ENCODE assay signal across 8 cellular contexts in the genomic region with DNA sequence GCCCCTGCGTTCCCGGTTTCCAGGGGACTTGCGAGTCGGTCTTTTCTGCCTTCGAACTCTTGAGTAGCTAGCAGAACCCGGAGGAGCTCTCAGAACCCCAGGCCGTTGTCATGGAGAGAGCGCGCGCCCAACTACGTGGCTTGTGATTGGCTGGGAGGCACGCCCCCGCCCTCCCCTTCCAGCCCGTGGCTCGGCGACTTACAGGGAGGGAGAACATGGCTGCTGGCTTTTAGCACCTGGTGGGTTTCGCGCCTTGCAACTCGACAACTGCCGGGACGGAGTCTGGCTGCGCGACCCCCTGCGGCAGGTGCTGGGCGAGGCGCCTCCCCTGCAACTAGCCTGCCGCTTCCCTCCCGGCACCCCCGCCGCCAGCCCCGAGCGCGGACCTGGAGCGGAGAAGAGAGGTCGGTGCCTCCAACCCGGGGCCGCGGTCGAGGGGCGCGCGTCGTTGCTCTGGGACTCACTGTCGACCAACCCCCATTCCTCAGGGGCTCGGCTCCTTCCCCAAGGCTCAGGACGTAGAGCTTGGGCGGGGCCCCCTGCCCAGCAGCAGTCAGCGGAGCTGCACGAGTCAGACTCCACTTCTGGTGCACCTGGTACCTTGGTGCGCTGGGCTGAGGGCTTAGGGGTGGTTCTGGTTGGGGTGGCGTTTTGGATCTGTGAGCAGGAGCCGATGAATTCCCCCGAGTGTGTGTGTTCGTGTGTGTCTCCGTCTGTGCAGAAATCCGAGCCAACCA. TPM values are rescaled to one million over a fixed set of nuclear protein-coding genes. Genes with fewer than 3 reads are reported as not detected.
DNase-seq lines count a peak whose midpoint lies in the region; ATAC-seq and TF ChIP-seq lines count a peak whose summit lies in the region.

No MANE protein-coding gene starts in this region.

- TF ChIP-seq CTCF in A673 (conservative IDR thresholded peaks at IDR 0.05; ENCODE audit: low read depth, low read length): no peak
- no peak for TF ChIP-seq CTCF in lung (IDR thresholded peaks at IDR 0.05; ENCODE audit: control extremely low read depth, extremely low read depth)

- POLR2A ChIA-PET in A673 (lab: Charles Lee; ENCODE audit: low non-redundant PET): no interaction called here
- POLR2A ChIA-PET in activated CD4-positive, alpha-beta memory T cell treated with anti-CD3 and anti-CD28 coated beads, Interleukin-2, amount 10 ng/mL, durations not matched to agents 7 days and 5 days (lab: Charles Lee): interaction anchor here (0.7 to 2.0 kb wide), 5 partner anchors 9 to 602 kb away, joined by 3 to 20 read pairs (median 5); partner anchors contain the start of genes CHTF8, UTP4 and ZFP90

- H3K36me3 ChIP-seq in A673 (ENCODE audit: insufficient read depth, low read length, poor library complexity, severe bottlenecking) (peaks cover 8% of the 10 kb centered on the region), duodenal mucosa (ENCODE audit: control insufficient read depth in 1 of 2, insufficient read depth in 2 of 2, low read length in 2 of 2) (no peaks in the 10 kb centered on the region), lung (ENCODE audit: control insufficient read depth in 2 of 2, insufficient read depth in 2 of 2, low read length in 2 of 2) (no peaks in the 10 kb centered on the region)

- peak overlapping the region; percentile 18 for H3K27ac Mint-ChIP-seq in activated CD4-positive, alpha-beta memory T cell treated with anti-CD3 and anti-CD28 coated beads, Interleukin-2, amount 10 ng/mL, durations not matched to agents 7 days and 5 days

- peak overlapping the region; percentile 42 to 66 for H3K9ac ChIP-seq in duodenal mucosa (ENCODE audit: low read depth in 1 of 2, low read length in 2 of 2)

- H3K9me3 ChIP-seq in A673 (ENCODE audit: low read depth, low read length, poor library complexity, severe bottlenecking) (peaks cover 8% of the 10 kb centered on the region), duodenal mucosa (ENCODE audit: control insufficient read depth in 1 of 2, low read length in 2 of 2) (no peaks in the 10 kb centered on the region), lung (ENCODE audit: control insufficient read depth in 2 of 2, insufficient read depth in 1 of 2, low read length in 1 of 2) (no peaks in the 10 kb centered on the region)

- H3K4me3 ChIP-seq in A673 (ENCODE audit: low read depth, low read length, poor library complexity, severe bottlenecking) (peak overlapping the region; percentile 62), duodenal mucosa (ENCODE audit: low read depth in 1 of 2, low read length in 2 of 2) (peak overlapping the region; percentile 59 to 89), lung (peak overlapping the region; percentile 71)

- ATAC-seq in GM18907 (IDR thresholded peaks at IDR 0.05; ENCODE audit: unreplicated experiment) (peak; percentile 77), HG03378 (IDR thresholded peaks at IDR 0.05; ENCODE audit: unreplicated experiment) (peak; percentile 50), lung (ENCODE audit: insufficient read depth, low FRiP score) (peak; percentile 93)

- H3K9me3 Mint-ChIP-seq in activated CD4-positive, alpha-beta memory T cell treated with anti-CD3 and anti-CD28 coated beads, Interleukin-2, amount 10 ng/mL, durations not matched to agents 7 days and 5 days: peaks cover 16% of the 10 kb centered on the region

- peaks cover 20% of the 10 kb centered on the region for H3K36me3 Mint-ChIP-seq in activated CD4-positive, alpha-beta memory T cell treated with anti-CD3 and anti-CD28 coated beads, Interleukin-2, amount 10 ng/mL, durations not matched to agents 7 days and 5 days (ENCODE audit: low read depth)

- CTCF ChIA-PET in A673 (lab: Charles Lee): interaction anchor here (0.6 to 1.0 kb wide), 2 partner anchors 9 to 273 kb away, joined by 3 to 4 read pairs; no protein-coding TSS in a partner anchor
- CTCF ChIA-PET in activated CD4-positive, alpha-beta memory T cell treated with anti-CD3 and anti-CD28 coated beads, Interleukin-2, amount 10 ng/mL, durations not matched to agents 7 days and 5 days (lab: Charles Lee): interaction anchor here (0.6 to 4.2 kb wide), 12 partner anchors 9 to 1659 kb away, joined by 3 to 52 read pairs (median 4); partner anchors contain the start of genes SLC7A6 and ZFP90

- H3K4me1 Mint-ChIP-seq in activated CD4-positive, alpha-beta memory T cell treated with anti-CD3 and anti-CD28 coated beads, Interleukin-2, amount 10 ng/mL, durations not matched to agents 7 days and 5 days: peaks cover 25% of the 10 kb centered on the region

- intact Hi-C loops in A673 (cut with micrococcal nuclease; ENCODE audit: unreplicated experiment): loop anchor here (2.0 to 5.0 kb wide), 4 partner anchors 172 to 595 kb away; partner anchors contain the start of gene TANGO6

- no TSS peak for BruUV-seq in A673 (replicated peaks; lab: Mats Ljungman, UMichigan)

- H3K4me1 ChIP-seq in A673 (ENCODE audit: insufficient read depth, low read length, poor library complexity, severe bottlenecking) (peaks cover 8% of the 10 kb centered on the region), duodenal mucosa (ENCODE audit: control insufficient read depth in 1 of 2, insufficient read depth in 2 of 2, low read length in 2 of 2) (peaks cover 15 to 21% of the 10 kb centered on the region in 2 donors), lung (ENCODE audit: control insufficient read depth in 2 of 2, insufficient read depth in 2 of 2, low read length in 2 of 2) (no peaks in the 10 kb centered on the region)

- H3K4me3 Mint-ChIP-seq in activated CD4-positive, alpha-beta memory T cell treated with anti-CD3 and anti-CD28 coated beads, Interleukin-2, amount 10 ng/mL, durations not matched to agents 7 days and 5 days: peak overlapping the region; percentile 79

- DNase-seq in A673 (ENCODE audit: low spot score) (peak; percentile 95), NCI-H526 (lab: John Stamatoyannopoulos, UW) (peak; percentile 75 to 92), lung (ENCODE audit: low spot score) (peak; percentile 93)
- DNase-seq in activated CD4-positive, alpha-beta memory T cell treated with anti-CD3 and anti-CD28 coated beads, Interleukin-2, amount 10 ng/mL, durations not matched to agents 7 days and 5 days: peak; percentile 91
- peak; percentile 68 to 88 (median 82) for DNase-seq in stimulated activated CD4-positive, alpha-beta T cell treated with anti-CD3 and anti-CD28 coated beads, TNF-alpha, amount 100 ng/mL, for 1 hour (ENCODE audit: low read depth in 3 of 3, low spot score in 1 of 3)

- H3K27me3 ChIP-seq in A673 (replicated peaks; ENCODE audit: insufficient read depth, low read depth, low read length, poor library complexity): no peaks in the 10 kb centered on the region
- H3K27me3 ChIP-seq in duodenal mucosa (ENCODE audit: control insufficient read depth in 1 of 2, insufficient read depth in 2 of 2, low read length in 2 of 2): no peaks in the 10 kb centered on the region
- H3K27me3 ChIP-seq in lung (ENCODE audit: control insufficient read depth, insufficient read depth): no peaks in the 10 kb centered on the region

- 1% methylated on average over 51 to 56 of the region's 56 CpGs for WGBS in lung, 2 donors

- no peaks in the 10 kb centered on the region for H3K27me3 Mint-ChIP-seq in activated CD4-positive, alpha-beta memory T cell treated with anti-CD3 and anti-CD28 coated beads, Interleukin-2, amount 10 ng/mL, durations not matched to agents 7 days and 5 days

- H3K27ac ChIP-seq in A673 (ENCODE audit: low read depth, low read length, poor library complexity, severe bottlenecking) (peak overlapping the region; percentile 66), duodenal mucosa (ENCODE audit: low read depth, low read length) (no peak overlapping the region), lung (ENCODE audit: low read depth in 1 of 2, low read length in 1 of 2) (peak overlapping the region in 1 of 2 donors; percentile 51)

RNA-seq across cellular contexts. Expression of gene ZFP90, which starts 9.0 kb away (rescaled TPM):
- 17.5 and 25.7 TPM in 2 replicates for total RNA-seq in A673 (2021)
- 10 to 100 TPM; 35.2 to 36.5 TPM for total RNA-seq in activated CD4-positive, alpha-beta memory T cell treated with anti-CD3 and anti-CD28 coated beads, Interleukin-2, amount 10 ng/mL, durations not matched to agents 7 days and 5 days
- 10 to 100 TPM; 18.2 to 39.6 TPM for total RNA-seq in lung
- 1 to 10 TPM; 5.9 to 6.9 TPM for polyA plus RNA-seq in lung
